In genomic region chr3:12663936-12664908, GRCh38 we compare ENCODE assay signal across 8 cellular contexts. TPM values are rescaled to one million over a fixed set of nuclear protein-coding genes. Genes with fewer than 3 reads are reported as not detected.
A peak's percentile ranks its signal among the peaks of the same experiment; 100 is the strongest.
DNase-seq lines count a peak whose midpoint lies in the region; ATAC-seq and TF ChIP-seq lines count a peak whose summit lies in the region.

TSS of gene RAF1 (minus strand) at chr3:12664117. CDS start at chr3:12618721, 45,396 bp downstream.

- peaks cover 0 to 28% (median 16%) of the 10 kb centered on the region in 4 donors for H3K4me1 ChIP-seq in right lobe of liver

- H3K9me3 ChIP-seq in right lobe of liver: no peaks in the 10 kb centered on the region

- H3K27ac ChIP-seq in dorsolateral prefrontal cortex (peak within 1 kb of the TSS; percentile 76 to 100 (median 100)), right lobe of liver (peak within 1 kb of the TSS; percentile 98 to 100 (median 99))

- H3K27me3 ChIP-seq in dorsolateral prefrontal cortex (no peaks in the 10 kb centered on the region), right lobe of liver (no peaks in the 10 kb centered on the region)

- peak; percentile 99 for DNase-seq in CD1c-positive myeloid dendritic cell (ENCODE audit: extremely low spot score)
- peak; percentile 89 for DNase-seq in NCI-H82 treated with DMSO at 0.1 percent for 48 hours (lab: John Stamatoyannopoulos, UW; ENCODE audit: unreplicated experiment)
- peak; percentile 98 for DNase-seq in activated CD4-positive, alpha-beta memory T cell treated with anti-CD3 and anti-CD28 coated beads for 36 hours
- DNase-seq in dorsolateral prefrontal cortex: peak; percentile 97 to 99 (median 98)
- peak; percentile 98 to 99 (median 99) for DNase-seq in right lobe of liver
- peak; percentile 95 to 97 for DNase-seq in stimulated activated CD4-positive, alpha-beta T cell treated with anti-CD3 and anti-CD28 coated beads, Interleukin-4, amount 100 ng/mL, for 4 hours

- TF ChIP-seq POLR2A in right lobe of liver (IDR thresholded peaks at IDR 0.05): peak; percentile 88

- H3K27me3 Mint-ChIP-seq in activated CD4-positive, alpha-beta memory T cell treated with anti-CD3 and anti-CD28 coated beads for 36 hours: no peaks in the 10 kb centered on the region

- H3K4me1 Mint-ChIP-seq in activated CD4-positive, alpha-beta memory T cell treated with anti-CD3 and anti-CD28 coated beads for 36 hours (ENCODE audit: low read depth): peaks cover 29% of the 10 kb centered on the region

- H3K27ac Mint-ChIP-seq in activated CD4-positive, alpha-beta memory T cell treated with anti-CD3 and anti-CD28 coated beads for 36 hours: peak within 1 kb of the TSS; percentile 87

- peak within 1 kb of the TSS; percentile 88 for H3K4me3 Mint-ChIP-seq in activated CD4-positive, alpha-beta memory T cell treated with anti-CD3 and anti-CD28 coated beads for 36 hours

- POLR2A ChIA-PET in activated CD4-positive, alpha-beta memory T cell treated with anti-CD3 and anti-CD28 coated beads for 36 hours (lab: Charles Lee): interaction anchor here (0.7 to 2.9 kb wide), 7 partner anchors 15 to 180 kb away, joined by 3 to 16 read pairs (median 3); partner anchors contain the start of genes RPL32 and TSEN2

- intact Hi-C loops in activated CD4-positive, alpha-beta memory T cell treated with anti-CD3 and anti-CD28 coated beads for 36 hours (cut with micrococcal nuclease): loop anchor here (1.0 to 10.0 kb wide), 8 partner anchors 37 to 469 kb away; partner anchors contain the start of genes RPL32 and TSEN2
- intact Hi-C loops in dorsolateral prefrontal cortex (cut with DNase I): loop anchor here (1.0 to 10.0 kb wide), 5 partner anchors 107 to 301 kb away; partner anchors contain the start of genes CAND2 (in 2 of the 2), TSEN2 (in 2 of the 2) and MKRN2 (in 1 of the 2)
- intact Hi-C loops in right lobe of liver (cut with DNase I): no loop called here

- peaks cover 4% of the 10 kb centered on the region for H3K36me3 Mint-ChIP-seq in activated CD4-positive, alpha-beta memory T cell treated with anti-CD3 and anti-CD28 coated beads for 36 hours

- WGBS in right lobe of liver (ENCODE audit: insufficient coverage, low coverage, low lambda C conversion rate, missing lambda C conversion rate): under 1% methylated on average over 16 of the region's 62 CpGs

- peak within 1 kb of the TSS; percentile 65 to 99 (median 92) for H3K4me3 ChIP-seq in dorsolateral prefrontal cortex
- H3K4me3 ChIP-seq in right lobe of liver: peak within 1 kb of the TSS; percentile 77 to 93 (median 85)

- H3K36me3 ChIP-seq in right lobe of liver: no peaks in the 10 kb centered on the region

- ATAC-seq in GM19438 (IDR thresholded peaks at IDR 0.05; ENCODE audit: low read depth, unreplicated experiment) (peak; percentile 89), HG03575 (IDR thresholded peaks at IDR 0.05; ENCODE audit: extremely low read depth, insufficient number of reproducible peaks, low FRiP score, unreplicated experiment) (peak; percentile 62), right lobe of liver (peak; percentile 93 to 97 (median 94))

- CTCF ChIA-PET in activated CD4-positive, alpha-beta memory T cell treated with anti-CD3 and anti-CD28 coated beads for 36 hours (lab: Charles Lee): interaction anchor here (1.0 to 1.9 kb wide), 3 partner anchors 63 to 178 kb away, joined by 3 to 4 read pairs (median 4); no protein-coding TSS in a partner anchor

- TF ChIP-seq CTCF in dorsolateral prefrontal cortex (IDR thresholded peaks at IDR 0.05 in 54 of 56, conservative IDR thresholded peaks at IDR 0.05 in 2 of 56; ENCODE audit: low read depth in 1 of 56, partially characterized antibody in 56 of 56) (peak in 31 of 56 donors; percentile 4 to 55 (median 29)), right lobe of liver (IDR thresholded peaks at IDR 0.05) (no peak)

- H3K9me3 Mint-ChIP-seq in activated CD4-positive, alpha-beta memory T cell treated with anti-CD3 and anti-CD28 coated beads for 36 hours: no peaks in the 10 kb centered on the region

RNA-seq across cellular contexts. Expression of gene RAF1, which starts in this region (rescaled TPM):
- total RNA-seq in activated CD4-positive, alpha-beta memory T cell treated with anti-CD3 and anti-CD28 coated beads for 36 hours: 10 to 100 TPM; 64.6 to 66.9 TPM
- total RNA-seq in dorsolateral prefrontal cortex: 100 to 1,000 TPM in 4 of 120 experiments, 10 to 100 TPM in 116; 58.1 to 110 (median 75.9) TPM
- total RNA-seq in right lobe of liver: 10 to 100 TPM; 55.7 to 72.8 (median 60.4) TPM

Comparison
In these comparisons a context has a peak if more than half of its experiments do, and no peak if none do; other contexts are left out.
1. Peak in every context shown above with its lines: DNase-seq, ATAC-seq, H3K4me3 ChIP-seq and H3K27ac ChIP-seq.
2. CTCF ChIP-seq: peak in dorsolateral prefrontal cortex (31 of 56); none in right lobe of liver (0 of 4).
3. intact Hi-C loops: an anchor here in activated CD4-positive, alpha-beta memory T cell treated with anti-CD3 and anti-CD28 coated beads for 36 hours (1.0 to 10.0 kb wide) and dorsolateral prefrontal cortex (1.0 to 10.0 kb wide); none called in right lobe of liver.